In genomic region chr2:196112408-196113039, GRCh38 we compare ENCODE assay signal across 10 cellular contexts. TPM values are rescaled to one million over a fixed set of nuclear protein-coding genes. Genes with fewer than 3 reads are reported as not detected.
DNase-seq lines count a peak whose midpoint lies in the region; ATAC-seq, FAIRE-seq and TF ChIP-seq lines count a peak whose summit lies in the region.
"Had no signal": no experiment of that assay in that cellular context is flagged by ENCODE, and none has a peak within 500 bp of the region (broad histone marks: within the 10 kb centered on the region; RNA-seq: fewer than 3 reads in every experiment).

No MANE protein-coding gene starts in this region.

- no peak overlapping the region for H3K4me3 ChIP-seq in HepG2 (replicated peaks in 1 of 3; ENCODE audit: insufficient read depth in 1 of 3, low read depth in 2 of 3, low read length in 3 of 3)
- H3K4me3 ChIP-seq in right lobe of liver: no peak overlapping the region
- no peak overlapping the region for H3K4me3 ChIP-seq in GM12878
- no peak overlapping the region for H3K4me3 ChIP-seq in keratinocyte (ENCODE audit: control insufficient read depth in 2 of 3, extremely low read depth in 1 of 3, insufficient read depth in 2 of 3, low read depth in 1 of 3, low read length in 3 of 3)
- H3K4me3 ChIP-seq in vagina: no peak overlapping the region
- H3K4me3 ChIP-seq in upper lobe of right lung: no peak overlapping the region

- TF ChIP-seq CTCF in HepG2 (CRISPR knock-in tag; IDR thresholded peaks at IDR 0.05) (no peak), right lobe of liver (IDR thresholded peaks at IDR 0.05) (no peak), GM12878 (IDR thresholded peaks at IDR 0.05 in 2 of 3, conservative IDR thresholded peaks at IDR 0.05 in 1 of 3; ENCODE audit: control insufficient read depth in 2 of 3, extremely low read depth in 1 of 3, insufficient read depth in 1 of 3, low read depth in 3 of 3, low read length in 3 of 3) (no peak), keratinocyte (optimal IDR thresholded peaks at IDR 0.05 in 1 of 3, IDR thresholded peaks at IDR 0.05 in 1 of 3, conservative IDR thresholded peaks at IDR 0.05 in 1 of 3; ENCODE audit: extremely low read depth in 1 of 3, insufficient read depth in 2 of 3, low read length in 3 of 3) (no peak), vagina (IDR thresholded peaks at IDR 0.05) (no peak), upper lobe of right lung (IDR thresholded peaks at IDR 0.05) (no peak)

- H3K4me2 ChIP-seq in HepG2 (ENCODE audit: low read depth, low read length) (no peak overlapping the region), GM12878 (ENCODE audit: control insufficient read depth, insufficient read depth) (no peak overlapping the region), keratinocyte (ENCODE audit: control insufficient read depth, extremely low read depth, insufficient read depth, low read depth, low read length) (no peak overlapping the region)

- H3K9me1 ChIP-seq in keratinocyte (ENCODE audit: control insufficient read depth, extremely low read depth, insufficient read depth, low read length): no peaks in the 10 kb centered on the region

- WGBS in HepG2 (ENCODE audit: low lambda C conversion rate): 31% methylated on average over 5 of the region's 5 CpGs
- WGBS in right lobe of liver (ENCODE audit: insufficient coverage, low coverage, low lambda C conversion rate, missing lambda C conversion rate): 57% methylated on average over 5 of the region's 5 CpGs
- 52% methylated on average over 5 of the region's 5 CpGs for WGBS in GM12878 (ENCODE audit: insufficient coverage, insufficient replicate concordance, low lambda C conversion rate, missing lambda C conversion rate)

- H3K36me3 ChIP-seq in HepG2 (replicated peaks in 1 of 2; ENCODE audit: control insufficient read depth in 1 of 2, insufficient read depth in 2 of 2, low read length in 2 of 2) (no peaks in the 10 kb centered on the region), right lobe of liver (no peaks in the 10 kb centered on the region), GM12878 (ENCODE audit: control insufficient read depth in 2 of 2, insufficient read depth in 2 of 2, low read length in 1 of 2) (no peaks in the 10 kb centered on the region), keratinocyte (ENCODE audit: control insufficient read depth in 2 of 2, extremely low read depth in 1 of 2, insufficient read depth in 2 of 2, low read length in 2 of 2) (no peaks in the 10 kb centered on the region), vagina (no peaks in the 10 kb centered on the region), upper lobe of right lung (no peaks in the 10 kb centered on the region)

- H2AFZ ChIP-seq in HepG2 (ENCODE audit: low read length) (no peak overlapping the region), GM12878 (ENCODE audit: control insufficient read depth, low read depth, low read length) (no peak overlapping the region), keratinocyte (ENCODE audit: control insufficient read depth, low read length) (no peak overlapping the region)

- ATAC-seq in HepG2 (no peak), right lobe of liver (no peak), GM12878 (no peak), HG03354 (IDR thresholded peaks at IDR 0.05; ENCODE audit: poor library complexity, severe bottlenecking, unreplicated experiment) (no peak), upper lobe of right lung (no peak)

- no peak overlapping the region for H3K9ac ChIP-seq in HepG2 (ENCODE audit: insufficient read depth, low read depth, low read length)
- no peak overlapping the region for H3K9ac ChIP-seq in GM12878 (ENCODE audit: control insufficient read depth, insufficient read depth, low read length)
- no peak overlapping the region for H3K9ac ChIP-seq in keratinocyte (ENCODE audit: control insufficient read depth, extremely low read depth, insufficient read depth, low read length)

- H3K9me3 ChIP-seq in HepG2 (ENCODE audit: low read length) (no peaks in the 10 kb centered on the region), right lobe of liver (no peaks in the 10 kb centered on the region), GM12878 (replicated peaks; ENCODE audit: control insufficient read depth, insufficient read depth, low read length) (peaks cover 3% of the 10 kb centered on the region; the same call in 1 of the 3 replicates), keratinocyte (ENCODE audit: control insufficient read depth, low read depth, low read length) (no peaks in the 10 kb centered on the region), vagina (no peaks in the 10 kb centered on the region), upper lobe of right lung (no peaks in the 10 kb centered on the region)

- intact Hi-C loops in HepG2 (cut with micrococcal nuclease; ENCODE audit: unreplicated experiment) (no loop called here), right lobe of liver (cut with DNase I) (no loop called here), GM12878 (cut with micrococcal nuclease; ENCODE audit: unreplicated experiment) (no loop called here), vagina (cut with DNase I) (no loop called here), upper lobe of right lung (cut with DNase I) (no loop called here)

- in situ Hi-C loops in HepG2 (cut with HindIII; ENCODE audit: extremely low pct_ligation_motif_present, low pct_unique_long_range_greater_than_20kb): no loop called here
- in situ Hi-C loops in GM12878 (cut with MboI): no loop called here

- POLR2A ChIA-PET in HepG2 (lab: Yijun Ruan, JAX) (no interaction called here), GM12878 (lab: Charles Lee) (interaction anchor here (0.5 to 0.6 kb wide), 3 partner anchors 27 to 153 kb away, joined by 3 to 9 read pairs (median 7); no protein-coding TSS in a partner anchor)

- H3K79me2 ChIP-seq in HepG2 (ENCODE audit: insufficient read depth, low read length): no peaks in the 10 kb centered on the region
- H3K79me2 ChIP-seq in GM12878 (ENCODE audit: control insufficient read depth, insufficient read depth, low read length): no peaks in the 10 kb centered on the region
- no peaks in the 10 kb centered on the region for H3K79me2 ChIP-seq in keratinocyte (ENCODE audit: control insufficient read depth, insufficient read depth, low read length)

- SMC1A ChIA-PET in GM12878 (lab: Charles Lee; ENCODE audit: uncharacterized antibody, unreplicated experiment): interaction anchor here (0.8 to 2.1 kb wide), 10 partner anchors 10 to 185 kb away, joined by 3 to 10 read pairs (median 4); no protein-coding TSS in a partner anchor

- CTCF ChIA-PET in HepG2 (lab: Yijun Ruan, JAX; ENCODE audit: low intra/inter-chr PET ratio, low total read pairs): no interaction called here
- CTCF ChIA-PET in GM12878 (lab: Yijun Ruan, JAX): interaction anchor here (0.8 to 2.5 kb wide), 7 partner anchors 12 to 45 kb away, joined by 3 to 11 read pairs (median 3); no protein-coding TSS in a partner anchor

- FAIRE-seq in HepG2 (lab: Jason Lieb, UNC) (no peak), GM12878 (lab: Jason Lieb, UNC) (no peak), keratinocyte (lab: Jason Lieb, UNC) (peak; percentile 56)

- dilution Hi-C loops in keratinocyte (cut with MboI; ENCODE audit: extremely low pct_ligation_motif_present, low sequenced_read_pairs): no loop called here

- TF ChIP-seq POLR2A in HepG2 (IDR thresholded peaks at IDR 0.05; ENCODE audit: insufficient read depth in 1 of 2, low read depth in 2 of 2, low read length in 2 of 2) (no peak), right lobe of liver (IDR thresholded peaks at IDR 0.05) (no peak), GM12878 (IDR thresholded peaks at IDR 0.05; ENCODE audit: low read depth, low read length) (no peak), vagina (IDR thresholded peaks at IDR 0.05) (no peak)

- RAD21 ChIA-PET in GM12878 (lab: Charles Lee; ENCODE audit: unreplicated experiment): interaction anchor here (0.7 to 2.4 kb wide), 9 partner anchors 9 to 341 kb away, joined by 3 to 8 read pairs (median 3); no protein-coding TSS in a partner anchor

- TF ChIP-seq EP300 in HepG2 (IDR thresholded peaks at IDR 0.05; ENCODE audit: low read depth in 2 of 2, low read length in 2 of 2) (no peak), HepG2 (CRISPR knock-in tag; IDR thresholded peaks at IDR 0.05; ENCODE audit: borderline replicate concordance) (no peak), GM12878 (IDR thresholded peaks at IDR 0.05; ENCODE audit: borderline replicate concordance in 1 of 2, control insufficient read depth in 1 of 2, low read depth in 2 of 2, low read length in 2 of 2) (no peak)

- no peaks in the 10 kb centered on the region for H4K20me1 ChIP-seq in HepG2 (ENCODE audit: insufficient read depth, low read length)
- H4K20me1 ChIP-seq in GM12878 (ENCODE audit: control insufficient read depth, insufficient read depth): no peaks in the 10 kb centered on the region
- no peaks in the 10 kb centered on the region for H4K20me1 ChIP-seq in keratinocyte (ENCODE audit: control insufficient read depth, extremely low read depth, insufficient read depth, low read length)

- BruUV-seq in HepG2 (replicated peaks; lab: Mats Ljungman, UMichigan) (no TSS peak), GM12878 (replicated peaks; lab: Mats Ljungman, UMichigan) (no TSS peak)

- no peak for DNase-seq in HepG2 (ENCODE audit: low spot score)
- no peak for DNase-seq in right lobe of liver
- no peak for DNase-seq in GM12878 (ENCODE audit: low read depth, low spot score)
- peak; percentile 40 for DNase-seq in keratinocyte (ENCODE audit: low read depth, low spot score)
- DNase-seq in vagina (ENCODE audit: extremely low spot score in 2 of 2): no peak
- DNase-seq in NCI-H510A treated with DMSO at 0.1 percent for 48 hours (lab: John Stamatoyannopoulos, UW): no peak
- no peak for DNase-seq in upper lobe of right lung
- DNase-seq: activated effector memory CD4-positive, alpha-beta T cell treated with anti-CD3 and anti-CD28 coated beads, Interleukin-2, amount 50 U/mL, for 16 hours; NCI-H2029 treated with DMSO at 0.1 percent for 48 hours had no signal

- no peak overlapping the region for H3K27ac ChIP-seq in HepG2 (ENCODE audit: extremely low read length, insufficient read depth, low read length)
- no peak overlapping the region for H3K27ac ChIP-seq in right lobe of liver
- no peak overlapping the region for H3K27ac ChIP-seq in GM12878 (ENCODE audit: control insufficient read depth, insufficient read depth)
- H3K27ac ChIP-seq in keratinocyte (ENCODE audit: control insufficient read depth, insufficient read depth, low read length): no peak overlapping the region
- H3K27ac ChIP-seq in vagina: peak overlapping the region; percentile 3
- no peak overlapping the region for H3K27ac ChIP-seq in upper lobe of right lung

- peaks cover 6% of the 10 kb centered on the region; the same call in 1 of the 2 replicates for H3K4me1 ChIP-seq in HepG2 (ENCODE audit: insufficient read depth, low read length)
- no peaks in the 10 kb centered on the region for H3K4me1 ChIP-seq in right lobe of liver
- H3K4me1 ChIP-seq in GM12878 (ENCODE audit: control insufficient read depth, insufficient read depth, low read length): 0 out of 2 replicates have a peak, but pooled peaks cover 3% of the 10 kb centered on the region
- peaks cover 4% of the 10 kb centered on the region for H3K4me1 ChIP-seq in keratinocyte (ENCODE audit: control insufficient read depth, extremely low read depth, insufficient read depth, low read length)
- H3K4me1 ChIP-seq in vagina: no peaks in the 10 kb centered on the region
- H3K4me1 ChIP-seq in upper lobe of right lung: peaks cover 9% of the 10 kb centered on the region

- no peak for TF ChIP-seq RAD21 in HepG2 (CRISPR knock-in tag; IDR thresholded peaks at IDR 0.05)
- TF ChIP-seq RAD21 in GM12878 (IDR thresholded peaks at IDR 0.05; ENCODE audit: insufficient read depth, low read depth, low read length): no peak

- H3K27me3 ChIP-seq in HepG2 (ENCODE audit: control insufficient read depth in 1 of 2, insufficient read depth in 2 of 2, low read length in 2 of 2) (0 out of 5 replicates have a peak, but pooled peaks cover 0 to 4% of the 10 kb centered on the region in 2 experiments), right lobe of liver (no peaks in the 10 kb centered on the region), GM12878 (replicated peaks in 1 of 2; ENCODE audit: control insufficient read depth in 2 of 2, insufficient read depth in 2 of 2, low read length in 1 of 2) (no peaks in the 10 kb centered on the region), keratinocyte (ENCODE audit: control insufficient read depth, extremely low read depth, insufficient read depth, low read length) (no peaks in the 10 kb centered on the region), vagina (no peaks in the 10 kb centered on the region), upper lobe of right lung (no peaks in the 10 kb centered on the region)

RNA-seq across cellular contexts. Expression of gene DNAH7, which starts 43.9 kb away (rescaled TPM):
- total RNA-seq in HepG2 (2016; rRNA removed; fragmentation: Illumina TruSeq; extraction: Trizol) (0.07 and 0.09 TPM in 2 replicates), right lobe of liver (under 1 TPM; 0.12 to 0.35 (median 0.26) TPM), GM12878 (2014; rRNA removed) (0.06 and 0.38 TPM in 2 replicates), GM12878 (2014; rRNA removed; fragmentation: Illumina TruSeq; extraction: Trizol) (0.05 and 0.09 TPM in 2 replicates), GM12878 (2021) (0.19 and 0.31 TPM in 2 replicates), vagina (0.49 TPM), upper lobe of right lung (0.98 TPM)
- not detected in 2 replicates for total RNA-seq in HepG2 (2016; cell fraction: cytosol; rRNA removed; fragmentation: Illumina TruSeq; extraction: Trizol; ENCODE audit: low read depth)
- total RNA-seq in HepG2 (2016; cell fraction: insoluble cytoplasmic fraction; rRNA removed; fragmentation: Illumina TruSeq; extraction: Trizol): 0.15 TPM in 1 of 2 replicates, not detected in the other
- not detected in 2 replicates for total RNA-seq in HepG2 (2016; cell fraction: membrane; rRNA removed; fragmentation: Illumina TruSeq; extraction: Trizol)
- 0.12 and 0.25 TPM in 2 replicates for total RNA-seq in HepG2 (2016; cell fraction: nucleus; rRNA removed; fragmentation: Illumina TruSeq; extraction: Trizol)
- polyA plus RNA-seq in HepG2 (2011; rRNA removed) (not detected in 2 replicates), GM12878 (2011; rRNA removed) (0.45 and 0.75 TPM in 2 replicates), GM12878 (2014; fragmentation: Illumina TruSeq; extraction: Trizol) (0.14 and 0.18 TPM in 2 replicates), GM12878 (2014; fragmentation: Nextera tagmentation; extraction: Ambion mirVana) (under 1 TPM; 0.05 to 0.14 TPM), GM12878 (2014; rRNA removed) (0.05 and 0.61 TPM in 2 replicates), GM12878 (2016; fragmentation: Nextera tagmentation; extraction: Ambion mirVana) (under 1 TPM; 0.08 to 0.17 TPM), keratinocyte (0.17 to 0.28 TPM (median 0.17 TPM) in 3 replicates)
- polyA plus RNA-seq in HepG2 (2011; cell fraction: cytosol; rRNA removed): not detected in 2 replicates
- not detected in 2 replicates for polyA plus RNA-seq in HepG2 (2011; cell fraction: nucleus; rRNA removed)
- polyA plus RNA-seq in HepG2 (2012): not detected in 2 replicates
- not detected in 2 replicates for polyA plus RNA-seq in HepG2 (2016; cell fraction: cytosol; fragmentation: Illumina TruSeq; extraction: Trizol; ENCODE audit: low read depth)
- polyA plus RNA-seq in HepG2 (2016; cell fraction: insoluble cytoplasmic fraction; fragmentation: Illumina TruSeq; extraction: Trizol; ENCODE audit: low read depth): not detected in 2 replicates
- polyA plus RNA-seq in HepG2 (2016; cell fraction: membrane; fragmentation: Illumina TruSeq; extraction: Trizol; ENCODE audit: low read depth): not detected in 2 replicates
- 0.11 and 0.85 TPM in 2 replicates for polyA plus RNA-seq in HepG2 (2016; cell fraction: nucleus; fragmentation: Illumina TruSeq; extraction: Trizol; ENCODE audit: insufficient read depth, low read depth)
- 0.07 TPM in 1 of 2 replicates, not detected in the other for polyA minus RNA-seq in HepG2 (2011; rRNA and poly(A)+ RNA removed; ENCODE audit: low replicate concordance)
- polyA minus RNA-seq in HepG2 (2011; cell fraction: cytosol; rRNA and poly(A)+ RNA removed): not detected in 2 replicates
- 0.25 and 0.26 TPM in 2 replicates for polyA minus RNA-seq in HepG2 (2011; cell fraction: nucleus; rRNA and poly(A)+ RNA removed)
- total RNA-seq in GM12878 (2013; cell fraction: nucleolus; rRNA removed): 3.0 and 3.5 TPM in 2 replicates
- not detected for polyA plus RNA-seq in GM12878 (2011; ENCODE audit: low read depth)
- 0.13 and 0.22 TPM in 2 replicates for polyA plus RNA-seq in GM12878 (2011; cell fraction: cytosol; rRNA removed)
- polyA plus RNA-seq in GM12878 (2011; cell fraction: nucleus; rRNA removed): 0.63 TPM in 2 replicates
- 0.08 and 0.11 TPM in 2 replicates for polyA plus RNA-seq in GM12878 (2012)
- polyA minus RNA-seq in GM12878 (2011; rRNA and poly(A)+ RNA removed): 0.82 and 1.0 TPM in 2 replicates
- polyA minus RNA-seq in GM12878 (2011; cell fraction: cytosol; rRNA and poly(A)+ RNA removed): 0.52 TPM in 1 of 2 replicates, not detected in the other
- polyA minus RNA-seq in GM12878 (2011; cell fraction: nucleus; rRNA and poly(A)+ RNA removed): 1.3 and 1.8 TPM in 2 replicates
- 0.02 TPM for polyA plus RNA-seq in keratinocyte (2011; ENCODE audit: low read depth)
- 0.06 and 0.11 TPM in 2 replicates for polyA plus RNA-seq in keratinocyte (2011; cell fraction: cytosol; rRNA removed)
- polyA plus RNA-seq in keratinocyte (2011; cell fraction: nucleus; rRNA removed): 0.20 and 0.43 TPM in 2 replicates
- polyA plus RNA-seq in keratinocyte (2012; ENCODE audit: low replicate concordance): 0.03 TPM in 1 of 2 replicates, not detected in the other
- 0.10 to 0.42 TPM (median 0.23 TPM) in 3 replicates for polyA minus RNA-seq in keratinocyte
- not detected for polyA minus RNA-seq in keratinocyte (2011; cell fraction: cytosol; rRNA and poly(A)+ RNA removed)
- polyA minus RNA-seq in keratinocyte (2011; cell fraction: nucleus; rRNA and poly(A)+ RNA removed): 0.21 and 0.62 TPM in 2 replicates

RNA-seq across cellular contexts. Expression of gene STK17B, which starts 58.9 kb away (rescaled TPM):
- total RNA-seq in HepG2 (2016; rRNA removed; fragmentation: Illumina TruSeq; extraction: Trizol): 4.5 and 7.7 TPM in 2 replicates
- total RNA-seq in HepG2 (2016; cell fraction: cytosol; rRNA removed; fragmentation: Illumina TruSeq; extraction: Trizol; ENCODE audit: low read depth): 0.79 and 0.81 TPM in 2 replicates
- 5.5 and 7.2 TPM in 2 replicates for total RNA-seq in HepG2 (2016; cell fraction: insoluble cytoplasmic fraction; rRNA removed; fragmentation: Illumina TruSeq; extraction: Trizol)
- 1.8 and 2.5 TPM in 2 replicates for total RNA-seq in HepG2 (2016; cell fraction: membrane; rRNA removed; fragmentation: Illumina TruSeq; extraction: Trizol)
- total RNA-seq in HepG2 (2016; cell fraction: nucleus; rRNA removed; fragmentation: Illumina TruSeq; extraction: Trizol): 2.8 and 6.3 TPM in 2 replicates
- 0.81 and 1.6 TPM in 2 replicates for polyA plus RNA-seq in HepG2 (2011; rRNA removed)
- 0.40 and 0.53 TPM in 2 replicates for polyA plus RNA-seq in HepG2 (2011; cell fraction: cytosol; rRNA removed)
- polyA plus RNA-seq in HepG2 (2011; cell fraction: nucleus; rRNA removed): 0.35 and 0.72 TPM in 2 replicates
- polyA plus RNA-seq in HepG2 (2012): 0.59 and 1.3 TPM in 2 replicates
- 0.07 and 0.19 TPM in 2 replicates for polyA plus RNA-seq in HepG2 (2016; cell fraction: cytosol; fragmentation: Illumina TruSeq; extraction: Trizol; ENCODE audit: low read depth)
- 3.2 and 3.6 TPM in 2 replicates for polyA plus RNA-seq in HepG2 (2016; cell fraction: insoluble cytoplasmic fraction; fragmentation: Illumina TruSeq; extraction: Trizol; ENCODE audit: low read depth)
- 0.57 and 0.81 TPM in 2 replicates for polyA plus RNA-seq in HepG2 (2016; cell fraction: membrane; fragmentation: Illumina TruSeq; extraction: Trizol; ENCODE audit: low read depth)
- polyA plus RNA-seq in HepG2 (2016; cell fraction: nucleus; fragmentation: Illumina TruSeq; extraction: Trizol; ENCODE audit: insufficient read depth, low read depth): 2.1 TPM in 2 replicates
- 0.32 and 2.3 TPM in 2 replicates for polyA minus RNA-seq in HepG2 (2011; rRNA and poly(A)+ RNA removed; ENCODE audit: low replicate concordance)
- 1.6 and 1.8 TPM in 2 replicates for polyA minus RNA-seq in HepG2 (2011; cell fraction: cytosol; rRNA and poly(A)+ RNA removed)
- 4.1 and 6.6 TPM in 2 replicates for polyA minus RNA-seq in HepG2 (2011; cell fraction: nucleus; rRNA and poly(A)+ RNA removed)
- total RNA-seq in right lobe of liver: 1 to 10 TPM; 1.7 to 8.7 (median 5.1) TPM
- 287 and 297 TPM in 2 replicates for total RNA-seq in GM12878 (2013; cell fraction: nucleolus; rRNA removed)
- 79.5 and 93.8 TPM in 2 replicates for total RNA-seq in GM12878 (2014; rRNA removed)
- total RNA-seq in GM12878 (2014; rRNA removed; fragmentation: Illumina TruSeq; extraction: Trizol): 108 and 112 TPM in 2 replicates
- total RNA-seq in GM12878 (2021): 73.3 and 74.2 TPM in 2 replicates
- 16.7 TPM for polyA plus RNA-seq in GM12878 (2011; ENCODE audit: low read depth)
- polyA plus RNA-seq in GM12878 (2011; rRNA removed): 78.5 and 140 TPM in 2 replicates
- 21.6 and 28.7 TPM in 2 replicates for polyA plus RNA-seq in GM12878 (2011; cell fraction: cytosol; rRNA removed)
- 22.5 and 24.8 TPM in 2 replicates for polyA plus RNA-seq in GM12878 (2011; cell fraction: nucleus; rRNA removed)
- 34.8 and 37.2 TPM in 2 replicates for polyA plus RNA-seq in GM12878 (2012)
- polyA plus RNA-seq in GM12878 (2014; fragmentation: Illumina TruSeq; extraction: Trizol): 55.3 and 75.5 TPM in 2 replicates
- 10 to 100 TPM; 21.2 to 28.2 TPM for polyA plus RNA-seq in GM12878 (2014; fragmentation: Nextera tagmentation; extraction: Ambion mirVana)
- polyA plus RNA-seq in GM12878 (2014; rRNA removed): 27.6 and 35.5 TPM in 2 replicates
- polyA plus RNA-seq in GM12878 (2016; fragmentation: Nextera tagmentation; extraction: Ambion mirVana): 10 to 100 TPM; 46.2 to 52.1 TPM
- polyA minus RNA-seq in GM12878 (2011; rRNA and poly(A)+ RNA removed): 64.3 and 113 TPM in 2 replicates
- polyA minus RNA-seq in GM12878 (2011; cell fraction: cytosol; rRNA and poly(A)+ RNA removed): 42.9 and 44.6 TPM in 2 replicates
- polyA minus RNA-seq in GM12878 (2011; cell fraction: nucleus; rRNA and poly(A)+ RNA removed): 38.0 and 57.0 TPM in 2 replicates
- polyA plus RNA-seq in keratinocyte: 4.8 to 11.0 TPM (median 7.7 TPM) in 3 replicates
- polyA plus RNA-seq in keratinocyte (2011; ENCODE audit: low read depth): 4.1 TPM
- 3.4 and 8.1 TPM in 2 replicates for polyA plus RNA-seq in keratinocyte (2011; cell fraction: cytosol; rRNA removed)
- polyA plus RNA-seq in keratinocyte (2011; cell fraction: nucleus; rRNA removed): 5.3 and 6.1 TPM in 2 replicates
- 7.9 and 8.6 TPM in 2 replicates for polyA plus RNA-seq in keratinocyte (2012; ENCODE audit: low replicate concordance)
- 2.2 to 11.0 TPM (median 4.8 TPM) in 3 replicates for polyA minus RNA-seq in keratinocyte
- polyA minus RNA-seq in keratinocyte (2011; cell fraction: cytosol; rRNA and poly(A)+ RNA removed): 7.5 TPM
- 5.1 and 10.9 TPM in 2 replicates for polyA minus RNA-seq in keratinocyte (2011; cell fraction: nucleus; rRNA and poly(A)+ RNA removed)
- 24.3 TPM for total RNA-seq in vagina
- total RNA-seq in upper lobe of right lung: 66.9 TPM

Comparison
In these comparisons a context has a peak if more than half of its experiments do, and no peak if none do; other contexts are left out.
1. Of the 75 proteins assayed by ChIP-seq in both HepG2 and GM12878: peak only in HepG2: none; only in GM12878: none; in both: RAD51; in neither: 72; mixed calls (peak in some experiments, not most) for 2.